In genomic region chr20:10769700-10770099, GRCh38 we compare ENCODE assay signal across 25 cellular contexts.
DNase-seq lines count a peak whose midpoint lies in the region; ATAC-seq, FAIRE-seq and TF ChIP-seq lines count a peak whose summit lies in the region.
"Had no signal": no experiment of that assay in that cellular context is flagged by ENCODE, and none has a peak within 500 bp of the region (broad histone marks: within the 10 kb centered on the region; RNA-seq: fewer than 3 reads in every experiment).

No MANE protein-coding gene starts in this region.

- H3K23ac ChIP-seq in neuronal stem cell (ENCODE audit: low read depth, low read length, poor library complexity), result no peak overlapping the region

- H3K4me1 ChIP-seq in HAP-1, result peaks cover 10% of the 10 kb centered on the region
- H3K4me1 ChIP-seq in RWPE2 (ENCODE audit: insufficient read depth, poor library complexity, severe bottlenecking), result peaks cover 7% of the 10 kb centered on the region
- peaks cover 27% of the 10 kb centered on the region for H3K4me1 ChIP-seq in endodermal cell (ENCODE audit: control insufficient read depth, insufficient read depth, low read length)
- peaks cover 2 to 12% of the 10 kb centered on the region in 2 donors for H3K4me1 ChIP-seq in neuronal stem cell (ENCODE audit: control insufficient read depth in 2 of 2, insufficient read depth in 1 of 2, low read depth in 1 of 2, low read length in 2 of 2)
- H3K4me1 ChIP-seq in small intestine (ENCODE audit: control insufficient read depth in 2 of 2, insufficient read depth in 1 of 2, low read depth in 1 of 2, low read length in 1 of 2), result no peaks in the 10 kb centered on the region
- H3K4me1 ChIP-seq: tibial artery had no signal

- H3K27ac ChIP-seq in RWPE2 (ENCODE audit: poor library complexity, severe bottlenecking), result no peak overlapping the region
- H3K27ac ChIP-seq in endodermal cell (ENCODE audit: low read depth, low read length), result no peak overlapping the region
- H3K27ac ChIP-seq in neuronal stem cell (replicated peaks; ENCODE audit: low read length), result peak overlapping the region; percentile 73
- H3K27ac ChIP-seq in small intestine (ENCODE audit: low read depth in 1 of 2, low read length in 1 of 2), result no peak overlapping the region
- H3K27ac ChIP-seq: esophagus squamous epithelium, tibial artery had no signal

- in situ Hi-C loops in HAP-1 (cut with MboI; ENCODE audit: low sequenced_read_pairs), result no loop called here

- no peak overlapping the region for H3K4ac ChIP-seq in neuronal stem cell (ENCODE audit: low read length)

- no peak overlapping the region for H2BK5ac ChIP-seq in neuronal stem cell (ENCODE audit: low read length)

- no peak overlapping the region for H2BK15ac ChIP-seq in neuronal stem cell (ENCODE audit: low read length)

- H3K18ac ChIP-seq in neuronal stem cell (ENCODE audit: low read length), result no peak overlapping the region

- H2BK120ac ChIP-seq in neuronal stem cell (ENCODE audit: low read depth, low read length), result no peak overlapping the region

- H3K4me3 Mint-ChIP-seq in endodermal cell, result no peak overlapping the region
- H3K4me3 Mint-ChIP-seq: CD4-positive, alpha-beta memory T cell; H9; mesothelial cell of epicardium; nephron; T-cell had no signal

- H3K4me3 ChIP-seq in HAP-1 (no peak overlapping the region), RWPE2 (ENCODE audit: severe bottlenecking) (no peak overlapping the region), endodermal cell (ENCODE audit: low read length) (no peak overlapping the region), neuronal stem cell (ENCODE audit: low read length in 2 of 2) (no peak overlapping the region), small intestine (ENCODE audit: low read depth in 1 of 2, low read length in 2 of 2) (no peak overlapping the region)
- H3K4me3 ChIP-seq: esophagus squamous epithelium, tibial artery had no signal

- FAIRE-seq in small intestine (lab: Jason Lieb, UNC), result no peak
- FAIRE-seq: GM12892 had no signal

- H3K27ac Mint-ChIP-seq in endodermal cell, result peak overlapping the region; percentile 74
- H3K27ac Mint-ChIP-seq: CD4-positive, alpha-beta memory T cell; H9; mesothelial cell of epicardium; nephron; T-cell had no signal

- TF ChIP-seq CTCF in RWPE2 (IDR thresholded peaks at IDR 0.05; ENCODE audit: poor library complexity, severe bottlenecking) (no peak), endodermal cell (conservative IDR thresholded peaks at IDR 0.05) (no peak)

- WGBS in endodermal cell (ENCODE audit: insufficient coverage in 1 of 2, insufficient read length in 1 of 2), 2 experiments, result 0 to 13% methylated on average over 1 to 2 of the region's 2 CpGs
- no CpG with 5 or more reads among the region's 2 CpGs for WGBS in neuronal stem cell (ENCODE audit: extremely low coverage in 2 of 2, insufficient read length in 2 of 2, insufficient replicate concordance in 1 of 2), 2 donors
- 41 to 47% (median 44%) methylated on average over 2 of the region's 2 CpGs for WGBS in small intestine, 3 donors

- H3K4me2 ChIP-seq in neuronal stem cell (ENCODE audit: insufficient read depth, low read length, poor library complexity, severe bottlenecking), result no peak overlapping the region

- no peaks in the 10 kb centered on the region for H3K9me3 Mint-ChIP-seq in endodermal cell
- H3K9me3 Mint-ChIP-seq: H9, mesothelial cell of epicardium, nephron had no signal

- H2AK5ac ChIP-seq in neuronal stem cell (ENCODE audit: low read depth, low read length), result no peak overlapping the region

- H3K14ac ChIP-seq in neuronal stem cell (ENCODE audit: low read length), result no peak overlapping the region

- H3K9ac ChIP-seq in endodermal cell (ENCODE audit: extremely low read depth, low read length, poor library complexity, severe bottlenecking), result no peak overlapping the region
- H3K9ac ChIP-seq in neuronal stem cell (ENCODE audit: low read depth, low read length, poor library complexity), result no peak overlapping the region

- ATAC-seq in RWPE2 (ENCODE audit: low read depth), result peak; percentile 59
- ATAC-seq: left lobe of liver; stimulated activated naive CD8-positive, alpha-beta T cell treated with anti-CD3 and anti-CD28 coated beads, Interleukin-15, Interleukin-2, amounts not matched to agents 100 U/mL and 50 U/mL, for 24 hours; T-cell had no signal

- H3K27me3 ChIP-seq in HAP-1 (ENCODE audit: low read depth) (no peaks in the 10 kb centered on the region), RWPE2 (ENCODE audit: insufficient read depth, poor library complexity, severe bottlenecking) (no peaks in the 10 kb centered on the region), endodermal cell (ENCODE audit: control insufficient read depth, insufficient read depth, low read length, poor library complexity, severe bottlenecking) (no peaks in the 10 kb centered on the region), neuronal stem cell (ENCODE audit: control insufficient read depth in 3 of 3, insufficient read depth in 3 of 3, low read depth in 1 of 3, low read length in 3 of 3) (peaks cover 0 to 3% (median 0%) of the 10 kb centered on the region in 3 experiments), small intestine (ENCODE audit: control insufficient read depth in 2 of 2, insufficient read depth in 2 of 2, low read length in 2 of 2) (no peaks in the 10 kb centered on the region)
- H3K27me3 ChIP-seq: esophagus squamous epithelium, tibial artery had no signal

- DNase-seq in HAP-1 (ENCODE audit: low spot score in 2 of 2) (peak; percentile 34 to 82), RWPE2 (ENCODE audit: low spot score) (no peak), endodermal cell (peak; percentile 68), neuronal stem cell (ENCODE audit: low spot score) (peak; percentile 67), posterior cingulate gyrus (no peak), small intestine (no peak), GOT3 (lab: John Stamatoyannopoulos, UW) (no peak)
- DNase-seq: activated CD8-positive, alpha-beta memory T cell treated with anti-CD3 and anti-CD28 coated beads, Interleukin-2, amount 50 U/mL, for 48 hours; caudate nucleus; CD4-positive, alpha-beta memory T cell; DMS53; effector CD4-positive, alpha-beta T cell; esophagus squamous epithelium; H9; NCI-H1092; NCI-H2081 treated with DMSO at 0.1 percent for 48 hours; SHP77; stimulated activated CD4-positive, alpha-beta T cell treated with anti-CD3 and anti-CD28 coated beads, Interleukin-4, amount 100 ng/mL, for 1 hour; stimulated activated naive CD8-positive, alpha-beta T cell treated with anti-CD3 and anti-CD28 coated beads, Interleukin-15, Interleukin-2, amounts not matched to agents 100 U/mL and 50 U/mL, for 24 hours; T-cell; tibial artery had no signal

- peaks cover 9% of the 10 kb centered on the region for H3K27me3 Mint-ChIP-seq in endodermal cell (ENCODE audit: insufficient read depth)

- H3K4me1 Mint-ChIP-seq in endodermal cell, result peaks cover 52% of the 10 kb centered on the region
- H3K4me1 Mint-ChIP-seq: CD4-positive, alpha-beta memory T cell; T-cell had no signal

- intact Hi-C loops in posterior cingulate gyrus (cut with DNase I), result no loop called here

- no peak overlapping the region for H4K8ac ChIP-seq in neuronal stem cell (ENCODE audit: low read depth, low read length)

- no peaks in the 10 kb centered on the region for H3K36me3 Mint-ChIP-seq in endodermal cell (ENCODE audit: low read depth)
- H3K36me3 Mint-ChIP-seq: CD4-positive, alpha-beta memory T cell; mesothelial cell of epicardium; T-cell had no signal

- H3K79me1 ChIP-seq in neuronal stem cell (ENCODE audit: low read depth, low read length), result no peaks in the 10 kb centered on the region

- H2AFZ ChIP-seq in neuronal stem cell (ENCODE audit: low read length), result no peak overlapping the region

- H2BK12ac ChIP-seq in neuronal stem cell (ENCODE audit: low read length), result no peak overlapping the region

- H3K36me3 ChIP-seq in HAP-1 (replicated peaks) (no peaks in the 10 kb centered on the region), RWPE2 (ENCODE audit: low read depth) (no peaks in the 10 kb centered on the region), endodermal cell (ENCODE audit: control insufficient read depth, insufficient read depth, low read length) (no peaks in the 10 kb centered on the region), neuronal stem cell (replicated peaks in 1 of 2; ENCODE audit: control insufficient read depth in 2 of 2, insufficient read depth in 2 of 2, low read length in 2 of 2) (no peaks in the 10 kb centered on the region), small intestine (ENCODE audit: control insufficient read depth in 2 of 2, insufficient read depth in 2 of 2, low read length in 2 of 2) (no peaks in the 10 kb centered on the region)
- H3K36me3 ChIP-seq: esophagus squamous epithelium, tibial artery had no signal

- H4K91ac ChIP-seq in neuronal stem cell (ENCODE audit: low read depth, low read length, poor library complexity), result no peak overlapping the region

- H3K9me3 ChIP-seq in HAP-1 (no peaks in the 10 kb centered on the region), RWPE2 (ENCODE audit: severe bottlenecking) (no peaks in the 10 kb centered on the region), endodermal cell (ENCODE audit: control insufficient read depth, low read length) (no peaks in the 10 kb centered on the region), neuronal stem cell (replicated peaks in 1 of 2; ENCODE audit: control insufficient read depth in 2 of 2, insufficient read depth in 1 of 2, low read depth in 1 of 2, low read length in 2 of 2) (peaks cover 0 to 3% of the 10 kb centered on the region in 2 donors), small intestine (ENCODE audit: control insufficient read depth, low read depth) (no peaks in the 10 kb centered on the region)
- H3K9me3 ChIP-seq: esophagus squamous epithelium, tibial artery had no signal

Comparison
In these comparisons a context has a peak if more than half of its experiments do, and no peak if none do; other contexts are left out.
1. DNase-seq: peak in HAP-1 (2 of 2), endodermal cell (single experiment) and neuronal stem cell (single experiment); none in RWPE2 (single experiment), posterior cingulate gyrus (0 of 10), small intestine (single experiment) and GOT3 (single experiment).